ENCODE assay signal across 20 cellular contexts in the genomic region with DNA sequence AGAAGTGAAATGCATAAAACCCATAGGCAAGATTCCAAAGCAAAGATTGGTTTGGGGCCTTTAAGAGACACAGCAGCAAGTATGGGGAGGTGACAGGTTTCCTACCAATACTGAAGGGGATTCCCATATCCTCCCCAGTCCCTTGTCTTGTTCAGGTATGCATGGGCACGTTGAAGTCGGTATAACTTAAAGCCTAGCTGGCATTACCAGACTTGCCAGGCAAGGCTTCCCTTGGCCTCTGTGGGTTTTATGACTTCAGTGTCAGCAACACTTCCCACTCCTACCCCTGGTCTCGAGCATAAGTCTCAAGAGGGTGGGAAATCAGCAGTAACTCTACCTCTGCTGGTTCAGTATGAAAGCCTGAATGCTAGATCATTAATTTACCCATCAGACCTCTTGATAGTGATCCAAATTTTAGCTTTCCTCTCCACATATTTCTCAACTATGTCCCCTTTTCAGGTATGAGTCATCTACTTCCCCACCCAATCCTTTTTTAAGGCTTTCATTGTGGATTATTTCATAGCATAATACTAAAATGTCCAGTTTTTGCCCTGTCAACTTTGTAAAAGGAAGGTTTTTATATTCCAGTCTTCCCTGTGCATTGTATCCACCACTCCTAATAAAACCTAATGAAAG. TPM values are rescaled to one million over a fixed set of nuclear protein-coding genes. Genes with fewer than 3 reads are reported as not detected.
DNase-seq lines count a peak whose midpoint lies in the region; ATAC-seq, FAIRE-seq and TF ChIP-seq lines count a peak whose summit lies in the region.
"Had no signal": no experiment of that assay in that cellular context is flagged by ENCODE, and none has a peak within 500 bp of the region (broad histone marks: within the 10 kb centered on the region; RNA-seq: fewer than 3 reads in every experiment).

No MANE protein-coding gene starts in this region.

- no peak for TF ChIP-seq POLR2A in HepG2 (IDR thresholded peaks at IDR 0.05; ENCODE audit: insufficient read depth in 1 of 2, low read depth in 2 of 2, low read length in 2 of 2)

- in situ Hi-C loops in HepG2 (cut with HindIII; ENCODE audit: extremely low pct_ligation_motif_present, low pct_unique_long_range_greater_than_20kb), result no loop called here

- H3K27ac ChIP-seq in ACC112 (ENCODE audit: low read depth, low read length) (peak overlapping the region; percentile 71), ascending aorta (peak overlapping the region; percentile 67), HepG2 (ENCODE audit: extremely low read length, insufficient read depth, low read length) (no peak overlapping the region)
- H3K27ac ChIP-seq: A549 had no signal

- no peak for DNase-seq in ascending aorta (ENCODE audit: low spot score in 2 of 2)
- DNase-seq in fibroblast of the conjunctiva (ENCODE audit: low read depth), result peak; percentile 8
- DNase-seq in renal cortical epithelial cell (ENCODE audit: low read depth), result peak; percentile 8
- DNase-seq in activated CD8-positive, alpha-beta memory T cell treated with anti-CD3 and anti-CD28 coated beads, Interleukin-2, amount 50 U/mL, for 48 hours, result no peak
- DNase-seq in stimulated activated naive CD8-positive, alpha-beta T cell treated with anti-CD3 and anti-CD28 coated beads, Interleukin-15, Interleukin-2, amounts not matched to agents 100 U/mL and 50 U/mL, for 24 hours, result no peak
- DNase-seq in HepG2 (ENCODE audit: low spot score), result no peak
- DNase-seq: activated CD4-positive, alpha-beta T cell treated with anti-CD3 and anti-CD28 coated beads, Interleukin-2, amount 50 U/mL, for 1 hour; CD4-positive, alpha-beta T cell; DND-41; H7; KBM-7; naive thymus-derived CD4-positive, alpha-beta T cell; NCI-H1105; posterior cingulate gyrus; transverse colon had no signal

- TF ChIP-seq CTCF in ascending aorta (IDR thresholded peaks at IDR 0.05) (no peak), HepG2 (CRISPR knock-in tag; IDR thresholded peaks at IDR 0.05) (no peak)

- no peaks in the 10 kb centered on the region for H3K79me2 ChIP-seq in ACC112 (ENCODE audit: control insufficient read depth, insufficient read depth, low read length, unreplicated experiment)
- H3K79me2 ChIP-seq in HepG2 (ENCODE audit: insufficient read depth, low read length), result no peaks in the 10 kb centered on the region

- FAIRE-seq in HepG2 (lab: Jason Lieb, UNC), result no peak
- FAIRE-seq: A549, GM18507, RCC 7860 had no signal

- H3K4me2 ChIP-seq in HepG2 (ENCODE audit: low read depth, low read length), result no peak overlapping the region
- H3K4me2 ChIP-seq: A549 had no signal

- BruUV-seq in HepG2 (replicated peaks; lab: Mats Ljungman, UMichigan), result no TSS peak

- ATAC-seq in stimulated activated naive CD8-positive, alpha-beta T cell treated with anti-CD3 and anti-CD28 coated beads, Interleukin-15, Interleukin-2, amounts not matched to agents 100 U/mL and 50 U/mL, for 24 hours, result no peak
- no peak for ATAC-seq in HepG2
- ATAC-seq in GM18511 (IDR thresholded peaks at IDR 0.05; ENCODE audit: unreplicated experiment), result no peak
- ATAC-seq: A549; naive thymus-derived CD4-positive, alpha-beta T cell had no signal

- POLR2A ChIA-PET in HepG2 (lab: Yijun Ruan, JAX), result no interaction called here

- H3K9me3 ChIP-seq in ascending aorta, result no peaks in the 10 kb centered on the region
- no peaks in the 10 kb centered on the region for H3K9me3 ChIP-seq in HepG2 (ENCODE audit: low read length)
- H3K9me3 ChIP-seq: A549, transverse colon had no signal

- intact Hi-C loops in ascending aorta (cut with DNase I) (no loop called here), HepG2 (cut with micrococcal nuclease; ENCODE audit: unreplicated experiment) (no loop called here)

- no peaks in the 10 kb centered on the region for H4K20me1 ChIP-seq in HepG2 (ENCODE audit: insufficient read depth, low read length)

- H3K4me1 ChIP-seq in ACC112 (ENCODE audit: control insufficient read depth, insufficient read depth, low read length, unreplicated experiment) (peaks cover 42% of the 10 kb centered on the region), ascending aorta (peaks cover 12 to 41% of the 10 kb centered on the region in 2 donors), HepG2 (ENCODE audit: insufficient read depth, low read length) (peaks cover 1% of the 10 kb centered on the region)
- H3K4me1 ChIP-seq: A549 had no signal

- 17% methylated on average over 2 of the region's 3 CpGs for WGBS in HepG2 (ENCODE audit: low lambda C conversion rate)

- H3K36me3 ChIP-seq in ACC112 (ENCODE audit: insufficient read depth, low read length) (no peaks in the 10 kb centered on the region), ascending aorta (peaks cover 0 to 4% of the 10 kb centered on the region in 2 donors), HepG2 (replicated peaks in 1 of 2; ENCODE audit: control insufficient read depth in 1 of 2, insufficient read depth in 2 of 2, low read length in 2 of 2) (no peaks in the 10 kb centered on the region)
- H3K36me3 ChIP-seq: transverse colon had no signal

- CTCF ChIA-PET in HepG2 (lab: Yijun Ruan, JAX; ENCODE audit: low intra/inter-chr PET ratio, low total read pairs), result no interaction called here

- TF ChIP-seq EP300 in HepG2 (IDR thresholded peaks at IDR 0.05; ENCODE audit: low read depth in 2 of 2, low read length in 2 of 2) (no peak), HepG2 (CRISPR knock-in tag; IDR thresholded peaks at IDR 0.05; ENCODE audit: borderline replicate concordance) (no peak)

- H3K9ac ChIP-seq in HepG2 (ENCODE audit: insufficient read depth, low read depth, low read length), result no peak overlapping the region

- TF ChIP-seq RAD21 in HepG2 (CRISPR knock-in tag; IDR thresholded peaks at IDR 0.05), result no peak

- peak overlapping the region; percentile 29; the same call in 1 of the 2 replicates for H3K4me3 ChIP-seq in ACC112 (ENCODE audit: low read depth, low read length)
- H3K4me3 ChIP-seq in ascending aorta, result no peak overlapping the region
- H3K4me3 ChIP-seq in HepG2 (replicated peaks in 1 of 3; ENCODE audit: insufficient read depth in 1 of 3, low read depth in 2 of 3, low read length in 3 of 3), result no peak overlapping the region
- H3K4me3 ChIP-seq: A549, transverse colon had no signal

- H2AFZ ChIP-seq in ACC112 (ENCODE audit: low read length, unreplicated experiment) (no peak overlapping the region), HepG2 (ENCODE audit: low read length) (no peak overlapping the region)

- H3K27me3 ChIP-seq in ACC112 (ENCODE audit: insufficient read depth, low read length) (no peaks in the 10 kb centered on the region), ascending aorta (no peaks in the 10 kb centered on the region), HepG2 (ENCODE audit: control insufficient read depth in 1 of 2, insufficient read depth in 2 of 2, low read length in 2 of 2) (no peaks in the 10 kb centered on the region; a peak in 1 of 5 replicates)

RNA-seq across cellular contexts. Expression of a gene that starts 6.8 kb away (rescaled TPM):
- total RNA-seq in ascending aorta (17.2 TPM), renal cortical epithelial cell (0.10 and 0.17 TPM in 2 replicates), HepG2 (2016; rRNA removed; fragmentation: Illumina TruSeq; extraction: Trizol) (0.07 TPM in 1 of 2 replicates, not detected in the other)
- not detected in 2 replicates for total RNA-seq in HepG2 (2016; cell fraction: cytosol; rRNA removed; fragmentation: Illumina TruSeq; extraction: Trizol; ENCODE audit: low read depth)
- total RNA-seq in HepG2 (2016; cell fraction: insoluble cytoplasmic fraction; rRNA removed; fragmentation: Illumina TruSeq; extraction: Trizol), result not detected in 2 replicates
- total RNA-seq in HepG2 (2016; cell fraction: membrane; rRNA removed; fragmentation: Illumina TruSeq; extraction: Trizol), result not detected in 2 replicates
- not detected in 2 replicates for total RNA-seq in HepG2 (2016; cell fraction: nucleus; rRNA removed; fragmentation: Illumina TruSeq; extraction: Trizol)
- not detected in 2 replicates for polyA plus RNA-seq in HepG2 (2011; rRNA removed)
- polyA plus RNA-seq in HepG2 (2011; cell fraction: cytosol; rRNA removed), result not detected in 2 replicates
- not detected in 2 replicates for polyA plus RNA-seq in HepG2 (2011; cell fraction: nucleus; rRNA removed)
- not detected in 2 replicates for polyA plus RNA-seq in HepG2 (2012)
- polyA plus RNA-seq in HepG2 (2016; cell fraction: cytosol; fragmentation: Illumina TruSeq; extraction: Trizol; ENCODE audit: low read depth), result not detected in 2 replicates
- polyA plus RNA-seq in HepG2 (2016; cell fraction: insoluble cytoplasmic fraction; fragmentation: Illumina TruSeq; extraction: Trizol; ENCODE audit: low read depth), result not detected in 2 replicates
- polyA plus RNA-seq in HepG2 (2016; cell fraction: membrane; fragmentation: Illumina TruSeq; extraction: Trizol; ENCODE audit: low read depth), result not detected in 2 replicates
- not detected in 2 replicates for polyA plus RNA-seq in HepG2 (2016; cell fraction: nucleus; fragmentation: Illumina TruSeq; extraction: Trizol; ENCODE audit: insufficient read depth, low read depth)
- polyA minus RNA-seq in HepG2 (2011; rRNA and poly(A)+ RNA removed; ENCODE audit: low replicate concordance), result 0.05 TPM in 1 of 2 replicates, not detected in the other
- polyA minus RNA-seq in HepG2 (2011; cell fraction: cytosol; rRNA and poly(A)+ RNA removed), result not detected in 2 replicates
- polyA minus RNA-seq in HepG2 (2011; cell fraction: nucleus; rRNA and poly(A)+ RNA removed), result not detected in 2 replicates
- total RNA-seq: CD4-positive, alpha-beta T cell; naive thymus-derived CD4-positive, alpha-beta T cell had no signal
- polyA plus RNA-seq: A549; naive thymus-derived CD4-positive, alpha-beta T cell had no signal

RNA-seq across cellular contexts. Expression of a gene that starts 36.7 kb away (rescaled TPM):
- total RNA-seq in ascending aorta (4.8 TPM), renal cortical epithelial cell (not detected in 2 replicates), HepG2 (2016; rRNA removed; fragmentation: Illumina TruSeq; extraction: Trizol) (not detected in 2 replicates)
- total RNA-seq in HepG2 (2016; cell fraction: cytosol; rRNA removed; fragmentation: Illumina TruSeq; extraction: Trizol; ENCODE audit: low read depth), result not detected in 2 replicates
- not detected in 2 replicates for total RNA-seq in HepG2 (2016; cell fraction: insoluble cytoplasmic fraction; rRNA removed; fragmentation: Illumina TruSeq; extraction: Trizol)
- total RNA-seq in HepG2 (2016; cell fraction: membrane; rRNA removed; fragmentation: Illumina TruSeq; extraction: Trizol), result not detected in 2 replicates
- not detected in 2 replicates for total RNA-seq in HepG2 (2016; cell fraction: nucleus; rRNA removed; fragmentation: Illumina TruSeq; extraction: Trizol)
- not detected in 2 replicates for polyA plus RNA-seq in HepG2 (2011; rRNA removed)
- not detected in 2 replicates for polyA plus RNA-seq in HepG2 (2011; cell fraction: cytosol; rRNA removed)
- polyA plus RNA-seq in HepG2 (2011; cell fraction: nucleus; rRNA removed), result not detected in 2 replicates
- not detected in 2 replicates for polyA plus RNA-seq in HepG2 (2012)
- polyA plus RNA-seq in HepG2 (2016; cell fraction: cytosol; fragmentation: Illumina TruSeq; extraction: Trizol; ENCODE audit: low read depth), result not detected in 2 replicates
- polyA plus RNA-seq in HepG2 (2016; cell fraction: insoluble cytoplasmic fraction; fragmentation: Illumina TruSeq; extraction: Trizol; ENCODE audit: low read depth), result not detected in 2 replicates
- polyA plus RNA-seq in HepG2 (2016; cell fraction: membrane; fragmentation: Illumina TruSeq; extraction: Trizol; ENCODE audit: low read depth), result not detected in 2 replicates
- polyA plus RNA-seq in HepG2 (2016; cell fraction: nucleus; fragmentation: Illumina TruSeq; extraction: Trizol; ENCODE audit: insufficient read depth, low read depth), result not detected in 2 replicates
- not detected in 2 replicates for polyA minus RNA-seq in HepG2 (2011; rRNA and poly(A)+ RNA removed; ENCODE audit: low replicate concordance)
- polyA minus RNA-seq in HepG2 (2011; cell fraction: cytosol; rRNA and poly(A)+ RNA removed), result not detected in 2 replicates
- polyA minus RNA-seq in HepG2 (2011; cell fraction: nucleus; rRNA and poly(A)+ RNA removed), result not detected in 2 replicates
- total RNA-seq: CD4-positive, alpha-beta T cell; H7; naive thymus-derived CD4-positive, alpha-beta T cell had no signal
- polyA plus RNA-seq: A549; naive thymus-derived CD4-positive, alpha-beta T cell had no signal

Comparison
In these comparisons a context has a peak if more than half of its experiments do, and no peak if none do; other contexts are left out.
1. DNase-seq: peak in fibroblast of the conjunctiva (single experiment) and renal cortical epithelial cell (single experiment); none in ascending aorta (0 of 2), activated CD8-positive, alpha-beta memory T cell treated with anti-CD3 and anti-CD28 coated beads, Interleukin-2, amount 50 U/mL, for 48 hours (single experiment), stimulated activated naive CD8-positive, alpha-beta T cell treated with anti-CD3 and anti-CD28 coated beads, Interleukin-15, Interleukin-2, amounts not matched to agents 100 U/mL and 50 U/mL, for 24 hours (single experiment) and HepG2 (single experiment).
2. RNA of a gene that starts 6.8 kb away (total RNA-seq): 17.2 TPM in ascending aorta (single experiment); 0.10 to 0.17 TPM in renal cortical epithelial cell and 0.07 TPM in HepG2; every median in the first group is over 10 times any median in the second.